In the genomic region with DNA sequence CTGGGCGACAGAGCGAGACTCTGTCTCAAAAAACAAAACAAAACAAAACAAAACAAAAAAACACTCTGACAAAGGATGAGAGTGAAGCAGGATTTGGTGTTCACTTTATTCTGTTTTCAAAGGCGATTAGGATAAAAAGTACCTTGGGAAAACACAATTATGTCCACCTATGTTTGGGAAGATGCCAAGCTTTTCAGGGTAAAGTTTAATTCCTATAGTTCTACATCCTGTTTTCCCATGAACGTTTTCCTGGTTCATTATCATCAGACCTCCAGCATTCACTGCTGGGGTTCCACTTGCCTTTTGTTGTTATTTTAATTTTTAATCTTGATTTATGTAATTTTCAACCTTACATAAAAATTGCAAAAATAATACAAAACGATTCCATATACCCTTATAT, we compare ENCODE assay signal across 26 cellular contexts. TPM values are rescaled to one million over a fixed set of nuclear protein-coding genes. Genes with fewer than 3 reads are reported as not detected.
"Had no signal": no experiment of that assay in that cellular context is flagged by ENCODE, and none has a peak within 500 bp of the region (broad histone marks: within the 10 kb centered on the region; RNA-seq: fewer than 3 reads in every experiment).

No MANE protein-coding gene starts in this region.

- H3K27ac ChIP-seq: coronary artery, dorsolateral prefrontal cortex, epithelial cell of prostate, esophagus squamous epithelium, gastrocnemius medialis, left lung, lower lobe of right lung had no signal

- ATAC-seq: esophagus mucosa; gastrocnemius medialis; heart right ventricle; left cardiac atrium; left lung; left ventricle myocardium superior; lower lobe of right lung; mucosa of descending colon; naive thymus-derived CD8-positive, alpha-beta T cell had no signal

- H3K9me3 ChIP-seq: lower lobe of right lung, mucosa of descending colon had no signal

- DNase-seq: dorsolateral prefrontal cortex; effector CD4-positive, alpha-beta T cell; effector memory CD4-positive, alpha-beta T cell; erythroblast; esophagus squamous epithelium; foreskin fibroblast; foreskin melanocyte; gastrocnemius medialis; glutamatergic neuron; head of caudate nucleus; heart right ventricle; hippocampal formation; left cardiac atrium; left lung; left ventricle myocardium superior; lower lobe of right lung; mesenchymal stem cell; mucosa of descending colon; naive B cell; naive thymus-derived CD8-positive, alpha-beta T cell had no signal

- H3K36me3 ChIP-seq: esophagus squamous epithelium, gastrocnemius medialis, heart right ventricle, left lung, lower lobe of right lung had no signal

- H3K4me3 ChIP-seq: coronary artery, dorsolateral prefrontal cortex, esophagus squamous epithelium, gastrocnemius medialis, heart right ventricle, left lung, lower lobe of right lung, mucosa of descending colon had no signal

- FAIRE-seq: colon, islet of Langerhans, keratinocyte had no signal

- H3K4me1 ChIP-seq: gastrocnemius medialis had no signal

RNA-seq across cellular contexts. Expression of a gene that starts 4.9 kb away (rescaled TPM):
- polyA plus RNA-seq: naive thymus-derived CD8-positive, alpha-beta T cell had no signal
